Comparison of ENCODE assay signal across 8 cellular contexts in the genomic region with DNA sequence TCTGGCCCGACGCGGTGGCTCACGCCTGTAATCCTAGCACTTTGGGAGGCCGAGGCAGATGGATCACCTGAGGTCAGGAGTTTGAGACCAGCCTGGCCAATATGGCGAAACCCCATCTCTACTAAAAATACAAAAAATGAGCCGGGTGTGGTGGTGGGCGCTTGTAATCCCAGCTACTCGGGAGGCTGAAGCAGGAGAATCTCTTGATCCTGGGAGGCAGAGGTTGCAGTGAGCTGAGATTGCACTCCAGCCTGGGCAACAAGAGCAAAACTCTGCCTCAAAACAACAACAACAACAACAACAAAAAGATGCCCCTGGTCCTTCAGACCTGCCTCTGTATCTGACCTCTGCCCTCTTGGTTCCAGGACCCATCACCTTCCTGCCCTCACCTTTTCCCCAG. TPM values are rescaled to one million over a fixed set of nuclear protein-coding genes. Genes with fewer than 3 reads are reported as not detected.
DNase-seq lines count a peak whose midpoint lies in the region; ATAC-seq, FAIRE-seq and TF ChIP-seq lines count a peak whose summit lies in the region.
"Not testable (repeated sequence)": the region's sequence is repeated elsewhere in the genome, so short reads cannot be mapped to it uniquely, and the experiment has no call there.

No MANE protein-coding gene starts in this region.

- H3K4me1 Mint-ChIP-seq in activated CD4-positive, alpha-beta T cell treated with anti-CD3 and anti-CD28 coated beads for 36 hours: peaks cover 34% of the 10 kb centered on the region

- not testable (repeated sequence) for H2BK120ac ChIP-seq in trophoblast cell (ENCODE audit: insufficient read depth, low read length, poor library complexity)

- WGBS in trophoblast cell (ENCODE audit: extremely low coverage, insufficient coverage, insufficient read length): no CpG with 5 or more reads among the region's 9 CpGs

- H3K9me3 Mint-ChIP-seq in activated CD4-positive, alpha-beta T cell treated with anti-CD3 and anti-CD28 coated beads for 36 hours (ENCODE audit: low read depth): not testable (repeated sequence)

- CTCF ChIA-PET in activated CD4-positive, alpha-beta T cell treated with anti-CD3 and anti-CD28 coated beads for 36 hours (lab: Charles Lee): interaction anchor here (1.0 to 5.4 kb wide), 2 partner anchors 10 to 163 kb away, joined by 5 to 38 read pairs; a partner anchor contains a TSS

- H3K18ac ChIP-seq in trophoblast cell (ENCODE audit: low read length): not testable (repeated sequence)

- not testable (repeated sequence) for TF ChIP-seq CTCF in DND-41 (IDR thresholded peaks at IDR 0.05; ENCODE audit: borderline replicate concordance, extremely low read depth, low read length, poor library complexity, severe bottlenecking); Loucy (conservative IDR thresholded peaks at IDR 0.05; ENCODE audit: low read length); astrocyte of the cerebellum (IDR thresholded peaks at IDR 0.05; ENCODE audit: low read depth, low read length, missing control alignments); epithelial cell of proximal tubule (conservative IDR thresholded peaks at IDR 0.05; ENCODE audit: low read depth, low read length); kidney (IDR thresholded peaks at IDR 0.05; ENCODE audit: borderline replicate concordance, extremely low read depth, insufficient read depth); vagina (IDR thresholded peaks at IDR 0.05)

- not testable (repeated sequence) for H2BK12ac ChIP-seq in trophoblast cell (ENCODE audit: low read length)

- not testable (repeated sequence) for H3K23ac ChIP-seq in trophoblast cell (ENCODE audit: low read length)

- H3K4me2 ChIP-seq in DND-41 (ENCODE audit: insufficient read depth, low read length) (peak overlapping the region; percentile 82), Loucy (ENCODE audit: low read depth, low read length, poor library complexity, severe bottlenecking) (peak overlapping the region; percentile 93), trophoblast cell (ENCODE audit: low read length) (peak overlapping the region; percentile 90)

- peaks cover 49% of the 10 kb centered on the region for H3K4me1 ChIP-seq in DND-41 (ENCODE audit: insufficient read depth, low read length)
- H3K4me1 ChIP-seq in Loucy (ENCODE audit: insufficient read depth, low read length, poor library complexity, severe bottlenecking): peaks cover 23% of the 10 kb centered on the region
- H3K4me1 ChIP-seq in kidney (ENCODE audit: control insufficient read depth in 1 of 2, insufficient read depth in 1 of 2, low read depth in 1 of 2, low read length in 2 of 2); trophoblast cell (ENCODE audit: control insufficient read depth in 1 of 2, insufficient read depth in 2 of 2, low read length in 2 of 2): not testable (repeated sequence)
- peaks cover 55% of the 10 kb centered on the region for H3K4me1 ChIP-seq in vagina

- H3F3A ChIP-seq in Loucy (ENCODE audit: low read depth): not testable (repeated sequence)

- not testable (repeated sequence) for H4K91ac ChIP-seq in trophoblast cell (ENCODE audit: low read depth, low read length)

- not testable (repeated sequence) for H3K79me1 ChIP-seq in trophoblast cell (ENCODE audit: low read length)

- ATAC-seq in DND-41 (ENCODE audit: insufficient read depth, low read depth); activated CD4-positive, alpha-beta T cell treated with anti-CD3 and anti-CD28 coated beads for 36 hours: not testable (repeated sequence)

- not testable (repeated sequence) for H3K9me2 ChIP-seq in Loucy (replicated peaks; ENCODE audit: low read depth, low read length)

- H3K27me3 ChIP-seq in DND-41 (ENCODE audit: insufficient read depth, low read length, poor library complexity); Loucy (ENCODE audit: insufficient read depth, low read length, poor library complexity, severe bottlenecking); trophoblast cell (ENCODE audit: insufficient read depth, low read length); vagina: not testable (repeated sequence)

- peaks cover 67% of the 10 kb centered on the region for H3K79me2 ChIP-seq in DND-41 (ENCODE audit: insufficient read depth, low read length)
- peaks cover 61% of the 10 kb centered on the region for H3K79me2 ChIP-seq in Loucy (ENCODE audit: insufficient read depth, low read length)
- not testable (repeated sequence) for H3K79me2 ChIP-seq in trophoblast cell (ENCODE audit: control insufficient read depth, insufficient read depth, low read length, poor library complexity)

- POLR2A ChIA-PET in activated CD4-positive, alpha-beta T cell treated with anti-CD3 and anti-CD28 coated beads for 36 hours (lab: Charles Lee): interaction anchor here (0.6 to 1.4 kb wide), 2 partner anchors 10 to 270 kb away, joined by 3 to 4 read pairs; no protein-coding TSS in a partner anchor

- H3K4ac ChIP-seq in trophoblast cell (ENCODE audit: low read depth, low read length): peak overlapping the region; percentile 33

- H4K20me1 ChIP-seq in DND-41 (ENCODE audit: insufficient read depth, low read length): peaks cover 21% of the 10 kb centered on the region
- H4K20me1 ChIP-seq in Loucy (ENCODE audit: insufficient read depth, low read length, poor library complexity, severe bottlenecking): peaks cover 16% of the 10 kb centered on the region

- not testable (repeated sequence) for H4K8ac ChIP-seq in trophoblast cell (ENCODE audit: low read depth, low read length)

- not testable (repeated sequence) for DNase-seq in DND-41; activated CD4-positive, alpha-beta T cell treated with anti-CD3 and anti-CD28 coated beads for 36 hours; astrocyte of the cerebellum (ENCODE audit: low read depth); epithelial cell of proximal tubule (ENCODE audit: low read depth); kidney; trophoblast cell; vagina (ENCODE audit: extremely low spot score in 2 of 2)

- not testable (repeated sequence) for H2BK5ac ChIP-seq in trophoblast cell (ENCODE audit: low read depth, low read length, poor library complexity)

- peaks cover 57% of the 10 kb centered on the region for H3K36me3 ChIP-seq in DND-41 (ENCODE audit: insufficient read depth, low read length)
- H3K36me3 ChIP-seq in Loucy (ENCODE audit: insufficient read depth, low read length): not testable (repeated sequence)
- H3K36me3 ChIP-seq in kidney (ENCODE audit: control insufficient read depth in 1 of 2, insufficient read depth in 2 of 2, low read length in 2 of 2): peaks cover 10 to 19% of the 10 kb centered on the region in 2 donors
- peaks cover 35 to 40% of the 10 kb centered on the region in 2 experiments for H3K36me3 ChIP-seq in trophoblast cell (ENCODE audit: control insufficient read depth in 1 of 2, insufficient read depth in 2 of 2, low read length in 2 of 2)
- H3K36me3 ChIP-seq in vagina: peaks cover 0 to 29% of the 10 kb centered on the region in 2 donors

- intact Hi-C loops in activated CD4-positive, alpha-beta T cell treated with anti-CD3 and anti-CD28 coated beads for 36 hours (cut with DNase I, micrococcal nuclease); kidney (cut with DNase I): not testable (repeated sequence)
- intact Hi-C loops in vagina (cut with DNase I): loop anchor here (2.0 kb wide), 1 partner anchor 73 kb away; no protein-coding TSS in a partner anchor

- H4K12ac ChIP-seq in trophoblast cell (ENCODE audit: low read depth, low read length): not testable (repeated sequence)

- H2AFZ ChIP-seq in DND-41 (ENCODE audit: low read depth, low read length); Loucy (ENCODE audit: low read length); trophoblast cell (ENCODE audit: insufficient read depth, low read length, poor library complexity): not testable (repeated sequence)

- peak overlapping the region; percentile 91 for H3K4me3 Mint-ChIP-seq in activated CD4-positive, alpha-beta T cell treated with anti-CD3 and anti-CD28 coated beads for 36 hours

- not testable (repeated sequence) for H3K27me3 Mint-ChIP-seq in activated CD4-positive, alpha-beta T cell treated with anti-CD3 and anti-CD28 coated beads for 36 hours

- in situ Hi-C loops in astrocyte of the cerebellum (cut with HindIII; ENCODE audit: low sequenced_read_pairs): not testable (repeated sequence)

- not testable (repeated sequence) for H3K9me3 ChIP-seq in DND-41 (ENCODE audit: insufficient read depth, low read length, severe bottlenecking); Loucy (ENCODE audit: insufficient read depth, low read depth, low read length); kidney (ENCODE audit: control insufficient read depth in 1 of 2, low read length in 2 of 2); trophoblast cell (ENCODE audit: insufficient read depth, low read depth, low read length); vagina

- peaks cover 50% of the 10 kb centered on the region for H3K36me3 Mint-ChIP-seq in activated CD4-positive, alpha-beta T cell treated with anti-CD3 and anti-CD28 coated beads for 36 hours (ENCODE audit: low read depth)

- FAIRE-seq in kidney (lab: Jason Lieb, UNC): not testable (repeated sequence)

- H3K14ac ChIP-seq in trophoblast cell (ENCODE audit: low read length): not testable (repeated sequence)

- H3K4me3 ChIP-seq in DND-41 (ENCODE audit: low read depth in 1 of 2, low read length in 2 of 2) (peak overlapping the region; percentile 79 to 98; a peak in 3 of 4 replicates), Loucy (ENCODE audit: low read length, poor library complexity, severe bottlenecking) (peak overlapping the region; percentile 91), astrocyte of the cerebellum (ENCODE audit: low read depth, low read length) (peak overlapping the region; percentile 67), epithelial cell of proximal tubule (ENCODE audit: low read depth, low read length) (peak overlapping the region; percentile 86), kidney (ENCODE audit: low read length in 2 of 2) (peak overlapping the region in 1 of 2 donors; percentile 93), vagina (peak overlapping the region in 1 of 2 donors; percentile 93)
- not testable (repeated sequence) for H3K4me3 ChIP-seq in trophoblast cell (ENCODE audit: low read depth, low read length)

- H3K27ac ChIP-seq in DND-41 (ENCODE audit: low read length) (peak overlapping the region; percentile 87), vagina (peak overlapping the region; percentile 89)
- H3K27ac ChIP-seq in kidney (ENCODE audit: low read depth in 2 of 2, low read length in 2 of 2); trophoblast cell (ENCODE audit: low read depth, low read length): not testable (repeated sequence)

- TF ChIP-seq POLR2A in vagina (IDR thresholded peaks at IDR 0.05): not testable (repeated sequence)

- H2AK5ac ChIP-seq in trophoblast cell (ENCODE audit: low read length): not testable (repeated sequence)

- peak overlapping the region; percentile 92 for H3K9ac ChIP-seq in DND-41 (ENCODE audit: low read depth, low read length)
- peak overlapping the region; percentile 87 for H3K9ac ChIP-seq in Loucy (ENCODE audit: low read depth, low read length, poor library complexity, severe bottlenecking)
- H3K9ac ChIP-seq in kidney (ENCODE audit: low read length in 2 of 2): peak overlapping the region; percentile 5 to 16
- not testable (repeated sequence) for H3K9ac ChIP-seq in trophoblast cell (ENCODE audit: low read length)

- H3K27ac Mint-ChIP-seq in activated CD4-positive, alpha-beta T cell treated with anti-CD3 and anti-CD28 coated beads for 36 hours: peak overlapping the region; percentile 88

RNA-seq across cellular contexts. Expression of a gene that starts 1.4 kb away (rescaled TPM):
- 10 to 100 TPM; 31.1 to 36.3 TPM for total RNA-seq in activated CD4-positive, alpha-beta T cell treated with anti-CD3 and anti-CD28 coated beads for 36 hours
- total RNA-seq in epithelial cell of proximal tubule (87.2 and 105 TPM in 2 replicates), kidney (18.4 TPM), vagina (80.3 TPM)
- 71.3 TPM for polyA plus RNA-seq in kidney (ENCODE audit: insufficient read depth, low read depth, low replicate concordance)
- 35.0 and 36.2 TPM in 2 replicates for polyA plus RNA-seq in trophoblast cell (2013)

RNA-seq across cellular contexts. Expression of a gene that starts 9.9 kb away (rescaled TPM):
- total RNA-seq in activated CD4-positive, alpha-beta T cell treated with anti-CD3 and anti-CD28 coated beads for 36 hours: 100 to 1,000 TPM; 189 to 265 TPM
- 108 and 129 TPM in 2 replicates for total RNA-seq in epithelial cell of proximal tubule
- 79.2 TPM for total RNA-seq in kidney
- 105 TPM for polyA plus RNA-seq in kidney (ENCODE audit: insufficient read depth, low read depth, low replicate concordance)
- polyA plus RNA-seq in trophoblast cell (2013): 91.0 and 92.1 TPM in 2 replicates
- 85.9 TPM for total RNA-seq in vagina

RNA-seq across cellular contexts. Expression of a gene that starts 13.8 kb away (rescaled TPM):
- total RNA-seq in activated CD4-positive, alpha-beta T cell treated with anti-CD3 and anti-CD28 coated beads for 36 hours: under 1 TPM; 0.21 to 0.25 TPM
- total RNA-seq in epithelial cell of proximal tubule (0.06 and 0.07 TPM in 2 replicates), kidney (not detected), vagina (not detected)
- polyA plus RNA-seq in kidney (ENCODE audit: insufficient read depth, low read depth, low replicate concordance): not detected
- polyA plus RNA-seq in trophoblast cell (2013): 0.03 TPM in 2 replicates

RNA-seq across cellular contexts. Expression of a gene that starts 17.2 kb away (rescaled TPM):
- total RNA-seq in activated CD4-positive, alpha-beta T cell treated with anti-CD3 and anti-CD28 coated beads for 36 hours: 100 to 1,000 TPM; 557 to 569 TPM
- total RNA-seq in epithelial cell of proximal tubule (1,613 and 1,812 TPM in 2 replicates), kidney (1,087 TPM), vagina (303 TPM)
- polyA plus RNA-seq in kidney (ENCODE audit: insufficient read depth, low read depth, low replicate concordance): 1,037 TPM
- 2,017 and 2,072 TPM in 2 replicates for polyA plus RNA-seq in trophoblast cell (2013)

RNA-seq across cellular contexts. Expression of a gene that starts 22.1 kb away (rescaled TPM):
- 100 to 1,000 TPM; 120 to 142 TPM for total RNA-seq in activated CD4-positive, alpha-beta T cell treated with anti-CD3 and anti-CD28 coated beads for 36 hours
- total RNA-seq in epithelial cell of proximal tubule (89.1 and 101 TPM in 2 replicates), kidney (48.0 TPM), vagina (44.2 TPM)
- polyA plus RNA-seq in kidney (ENCODE audit: insufficient read depth, low read depth, low replicate concordance): 58.2 TPM
- 47.3 and 49.0 TPM in 2 replicates for polyA plus RNA-seq in trophoblast cell (2013)
